In genomic region chr2:62109554-62109953, GRCh38 we compare ENCODE assay signal across 22 cellular contexts.
"Had no signal": no experiment of that assay in that cellular context is flagged by ENCODE, and none has a peak within 500 bp of the region (broad histone marks: within the 10 kb centered on the region; RNA-seq: fewer than 3 reads in every experiment).

No MANE protein-coding gene starts in this region.

- H3K9me3 ChIP-seq: SK-N-SH had no signal

- H3K27ac ChIP-seq: RWPE1 had no signal

- H3K9me2 ChIP-seq: SK-N-SH had no signal

- ATAC-seq: Panc1, PC-3 had no signal

- H3K9me3 Mint-ChIP-seq: IgD-negative memory B cell had no signal

- H3K27me3 Mint-ChIP-seq: IgD-negative memory B cell had no signal

- DNase-seq: KBM-7, MV-4-11, NCI-H1048, NCI-H1105 treated with DMSO at 0.1 percent for 48 hours, NCI-H1417 treated with DMSO at 0.1 percent for 48 hours, NCI-H187, NCI-H2029, NCI-H2081 treated with DMSO at 0.1 percent for 48 hours, NCI-H2171, NCI-H226, NCI-H446, NCI-H510A, NCI-H524 treated with DMSO at 0.1 percent for 48 hours, NCI-H69, NCI-H774, PC-3, SHP77, SK-N-SH, SW 1271 had no signal

- H3K4me2 ChIP-seq: SK-N-SH had no signal

- H3K4me3 Mint-ChIP-seq: IgD-negative memory B cell had no signal

- H3K27ac Mint-ChIP-seq: IgD-negative memory B cell had no signal
